ENCODE assay signal across 18 cellular contexts in the genomic region with DNA sequence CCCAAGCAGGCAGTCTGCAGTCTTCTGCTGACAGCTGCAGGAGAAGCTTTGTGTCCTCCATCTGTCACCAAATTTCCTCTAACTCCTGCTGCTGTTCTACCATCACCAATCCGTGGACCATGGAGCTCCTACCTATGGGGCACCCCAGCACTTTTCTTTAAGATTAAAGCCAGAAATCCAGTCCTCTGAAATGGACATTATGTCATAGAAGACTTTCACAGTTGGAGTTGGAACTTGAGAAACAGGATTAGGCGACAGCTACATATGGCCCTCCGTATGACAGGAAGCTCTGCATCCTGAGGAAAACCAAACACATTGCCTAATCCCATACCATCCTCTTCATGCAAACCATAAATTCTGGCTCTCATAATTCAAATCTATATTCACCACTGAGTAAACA.
"Had no signal": no experiment of that assay in that cellular context is flagged by ENCODE, and none has a peak within 500 bp of the region (broad histone marks: within the 10 kb centered on the region; RNA-seq: fewer than 3 reads in every experiment).

No MANE protein-coding gene starts in this region.

- DNase-seq: activated CD4-positive, alpha-beta T cell treated with anti-CD3 and anti-CD28 coated beads, Interleukin-2, amount 10 ng/mL, durations not matched to agents 24 days and 14 days; activated CD4-positive, CD25-positive, alpha-beta regulatory T cell; activated CD8-positive, alpha-beta T cell treated with anti-CD3 and anti-CD28 coated beads for 36 hours; activated naive CD4-positive, alpha-beta T cell; activated naive CD8-positive, alpha-beta T cell treated with anti-CD3 and anti-CD28 coated beads for 36 hours; activated T-cell treated with anti-CD3 and anti-CD28 coated beads, Interleukin-2, amount 50 U/mL, for 1 hour; amniotic stem cell; effector memory CD8-positive, alpha-beta T cell; left cardiac atrium; mesenchymal stem cell; naive thymus-derived CD4-positive, alpha-beta T cell; psoas muscle; right cardiac atrium; transverse colon; uterus had no signal

- H3K36me3 Mint-ChIP-seq: activated naive CD8-positive, alpha-beta T cell treated with anti-CD3 and anti-CD28 coated beads for 36 hours; naive thymus-derived CD4-positive, alpha-beta T cell; neural progenitor cell had no signal

- H3K9me3 Mint-ChIP-seq: activated CD4-positive, alpha-beta T cell treated with anti-CD3 and anti-CD28 coated beads, Interleukin-2, amount 10 ng/mL, durations not matched to agents 24 days and 14 days; activated CD8-positive, alpha-beta T cell treated with anti-CD3 and anti-CD28 coated beads for 36 hours; neural progenitor cell had no signal

- H3K27ac Mint-ChIP-seq: activated CD4-positive, alpha-beta T cell treated with anti-CD3 and anti-CD28 coated beads, Interleukin-2, amount 10 ng/mL, durations not matched to agents 24 days and 14 days; activated CD8-positive, alpha-beta T cell treated with anti-CD3 and anti-CD28 coated beads for 36 hours; activated naive CD8-positive, alpha-beta T cell treated with anti-CD3 and anti-CD28 coated beads for 36 hours; activated T-helper 17 cell treated with anti-CD3 and anti-CD28 coated beads, Interleukin-2, amount 50 U/mL, for 72 hours; effector memory CD8-positive, alpha-beta T cell; naive thymus-derived CD4-positive, alpha-beta T cell; neural progenitor cell; stimulated activated naive CD8-positive, alpha-beta T cell treated with anti-CD3 and anti-CD28 coated beads, Interleukin-15, Interleukin-2, amounts not matched to agents 100 ng/mL and 50 ng/mL, for 24 hours had no signal

- H3K4me1 Mint-ChIP-seq: activated CD4-positive, alpha-beta T cell treated with anti-CD3 and anti-CD28 coated beads, Interleukin-2, amount 10 ng/mL, durations not matched to agents 24 days and 14 days; activated naive CD8-positive, alpha-beta T cell treated with anti-CD3 and anti-CD28 coated beads for 36 hours; activated T-helper 17 cell treated with anti-CD3 and anti-CD28 coated beads, Interleukin-2, amount 50 U/mL, for 72 hours; naive thymus-derived CD4-positive, alpha-beta T cell had no signal

- H3K4me3 Mint-ChIP-seq: activated CD4-positive, alpha-beta T cell treated with anti-CD3 and anti-CD28 coated beads, Interleukin-2, amount 10 ng/mL, durations not matched to agents 24 days and 14 days; activated CD8-positive, alpha-beta T cell treated with anti-CD3 and anti-CD28 coated beads for 36 hours; activated naive CD8-positive, alpha-beta T cell treated with anti-CD3 and anti-CD28 coated beads for 36 hours; activated T-helper 17 cell treated with anti-CD3 and anti-CD28 coated beads, Interleukin-2, amount 50 U/mL, for 72 hours; effector memory CD8-positive, alpha-beta T cell; naive thymus-derived CD4-positive, alpha-beta T cell; neural progenitor cell; stimulated activated naive CD8-positive, alpha-beta T cell treated with anti-CD3 and anti-CD28 coated beads, Interleukin-15, Interleukin-2, amounts not matched to agents 100 ng/mL and 50 ng/mL, for 24 hours had no signal

- H3K27me3 Mint-ChIP-seq: activated CD4-positive, alpha-beta T cell treated with anti-CD3 and anti-CD28 coated beads, Interleukin-2, amount 10 ng/mL, durations not matched to agents 24 days and 14 days; activated CD8-positive, alpha-beta T cell treated with anti-CD3 and anti-CD28 coated beads for 36 hours; activated naive CD8-positive, alpha-beta T cell treated with anti-CD3 and anti-CD28 coated beads for 36 hours; activated T-helper 17 cell treated with anti-CD3 and anti-CD28 coated beads, Interleukin-2, amount 50 U/mL, for 72 hours; effector memory CD8-positive, alpha-beta T cell; naive thymus-derived CD4-positive, alpha-beta T cell; stimulated activated naive CD8-positive, alpha-beta T cell treated with anti-CD3 and anti-CD28 coated beads, Interleukin-15, Interleukin-2, amounts not matched to agents 100 ng/mL and 50 ng/mL, for 24 hours had no signal

- ATAC-seq: activated CD8-positive, alpha-beta T cell treated with anti-CD3 and anti-CD28 coated beads for 36 hours; activated T-helper 17 cell treated with anti-CD3 and anti-CD28 coated beads, Interleukin-2, amount 50 U/mL, for 72 hours; effector memory CD8-positive, alpha-beta T cell; left cardiac atrium; naive thymus-derived CD4-positive, alpha-beta T cell; psoas muscle; right cardiac atrium had no signal
